ENCODE assay signal across 8 cellular contexts in genomic region chr17:32341141-32341856, GRCh38. TPM values are rescaled to one million over a fixed set of nuclear protein-coding genes. Genes with fewer than 3 reads are reported as not detected.
DNase-seq lines count a peak whose midpoint lies in the region; ATAC-seq and TF ChIP-seq lines count a peak whose summit lies in the region.

No MANE protein-coding gene starts in this region.

- no peaks in the 10 kb centered on the region for H3K27me3 Mint-ChIP-seq in dendritic cell treated with granulocyte-macrophage colony-stimulating factor and Interleukin-4, amounts not matched to agents 40 ng/mL and 50 ng/mL, for 4 days
- no peaks in the 10 kb centered on the region for H3K27me3 Mint-ChIP-seq in stimulated activated naive CD8-positive, alpha-beta T cell treated with anti-CD3 and anti-CD28 coated beads, Interleukin-15, amount 100 ng/mL, for 72 hours

- H3K27ac ChIP-seq in cardiac muscle cell, result peak overlapping the region; percentile 90

- ATAC-seq in stimulated activated naive CD8-positive, alpha-beta T cell treated with anti-CD3 and anti-CD28 coated beads, Interleukin-15, amount 100 ng/mL, for 72 hours, result peak; percentile 59

- no peaks in the 10 kb centered on the region for H3K9me3 Mint-ChIP-seq in dendritic cell treated with granulocyte-macrophage colony-stimulating factor and Interleukin-4, amounts not matched to agents 40 ng/mL and 50 ng/mL, for 4 days
- H3K9me3 Mint-ChIP-seq in stimulated activated naive CD8-positive, alpha-beta T cell treated with anti-CD3 and anti-CD28 coated beads, Interleukin-15, amount 100 ng/mL, for 72 hours, result no peaks in the 10 kb centered on the region

- intact Hi-C loops in cardiac septum (cut with DNase I), result loop anchor here (10.0 kb wide), 1 partner anchor 196 kb away; the partner anchor contains the start of gene RHOT1
- intact Hi-C loops in dendritic cell treated with granulocyte-macrophage colony-stimulating factor and Interleukin-4, amounts not matched to agents 40 ng/mL and 50 ng/mL, for 4 days (cut with micrococcal nuclease), result no loop called here

- H3K36me3 ChIP-seq in cardiac muscle cell, result peaks cover 24% of the 10 kb centered on the region

- DNase-seq in cardiac muscle cell (ENCODE audit: low read depth in 1 of 2, low spot score in 1 of 2), result peak in 1 of 2 donors; percentile 11
- no peak for DNase-seq in cardiac septum (ENCODE audit: low spot score)
- DNase-seq in medulla oblongata (ENCODE audit: extremely low spot score), result peak; percentile 34
- peak; percentile 54 to 64 for DNase-seq in stimulated activated naive CD8-positive, alpha-beta T cell treated with anti-CD3 and anti-CD28 coated beads, Interleukin-15, amount 100 ng/mL, for 72 hours
- no peak for DNase-seq in HuH-7 (ENCODE audit: low spot score)

- peak overlapping the region; percentile 97 for H3K4me3 Mint-ChIP-seq in dendritic cell treated with granulocyte-macrophage colony-stimulating factor and Interleukin-4, amounts not matched to agents 40 ng/mL and 50 ng/mL, for 4 days
- peak overlapping the region; percentile 93 to 95 for H3K4me3 Mint-ChIP-seq in stimulated activated naive CD8-positive, alpha-beta T cell treated with anti-CD3 and anti-CD28 coated beads, Interleukin-15, amount 100 ng/mL, for 72 hours

- H3K4me3 ChIP-seq in cardiac muscle cell (peak overlapping the region; percentile 55), WI38 (ENCODE audit: low read depth, low read length) (peak overlapping the region; percentile 72)

- no peak for TF ChIP-seq CTCF in cardiac muscle cell (IDR thresholded peaks at IDR 0.05; ENCODE audit: low read depth, low read length)
- peak; percentile 26; the same call in 1 of the 2 replicates for TF ChIP-seq CTCF in LNCAP (IDR thresholded peaks at IDR 0.05)
- TF ChIP-seq CTCF in WI38 (IDR thresholded peaks at IDR 0.05; ENCODE audit: low read depth, low read length), result no peak

- peak overlapping the region; percentile 100 for H3K27ac Mint-ChIP-seq in dendritic cell treated with granulocyte-macrophage colony-stimulating factor and Interleukin-4, amounts not matched to agents 40 ng/mL and 50 ng/mL, for 4 days
- H3K27ac Mint-ChIP-seq in stimulated activated naive CD8-positive, alpha-beta T cell treated with anti-CD3 and anti-CD28 coated beads, Interleukin-15, amount 100 ng/mL, for 72 hours, result peak overlapping the region; percentile 93 to 95

- H3K36me3 Mint-ChIP-seq in dendritic cell treated with granulocyte-macrophage colony-stimulating factor and Interleukin-4, amounts not matched to agents 40 ng/mL and 50 ng/mL, for 4 days (ENCODE audit: low read depth), result peaks cover 11% of the 10 kb centered on the region

- no peaks in the 10 kb centered on the region for H3K27me3 ChIP-seq in cardiac muscle cell

- no peaks in the 10 kb centered on the region for H3K9me3 ChIP-seq in cardiac muscle cell (ENCODE audit: low read depth)

- peaks cover 63% of the 10 kb centered on the region for H3K4me1 Mint-ChIP-seq in dendritic cell treated with granulocyte-macrophage colony-stimulating factor and Interleukin-4, amounts not matched to agents 40 ng/mL and 50 ng/mL, for 4 days (ENCODE audit: low read depth)
- H3K4me1 Mint-ChIP-seq in stimulated activated naive CD8-positive, alpha-beta T cell treated with anti-CD3 and anti-CD28 coated beads, Interleukin-15, amount 100 ng/mL, for 72 hours, result peaks cover 33% of the 10 kb centered on the region

- H3K4me1 ChIP-seq in cardiac muscle cell (ENCODE audit: low read depth), result peaks cover 4% of the 10 kb centered on the region

RNA-seq across cellular contexts. Expression of gene C17orf75, which starts 0.7 kb away (rescaled TPM):
- 19.7 and 27.0 TPM in 2 replicates for total RNA-seq in cardiac muscle cell
- polyA plus RNA-seq in cardiac muscle cell, result 38.8 and 41.7 TPM in 2 replicates
- 21.6 TPM for total RNA-seq in cardiac septum

RNA-seq across cellular contexts. Expression of gene ZNF207, which starts 8.7 kb away (rescaled TPM):
- total RNA-seq in cardiac muscle cell (111 and 114 TPM in 2 replicates), cardiac septum (83.7 TPM)
- polyA plus RNA-seq in cardiac muscle cell, result 135 and 170 TPM in 2 replicates

Comparison
In these comparisons a context has a peak if more than half of its experiments do, and no peak if none do; other contexts are left out.
1. DNase-seq: peak in medulla oblongata (single experiment) and stimulated activated naive CD8-positive, alpha-beta T cell treated with anti-CD3 and anti-CD28 coated beads, Interleukin-15, amount 100 ng/mL, for 72 hours (2 of 2); none in cardiac septum (single experiment) and HuH-7 (single experiment).